In genomic region chr11:117959438-117960149, GRCh38 we compare ENCODE assay signal across 18 cellular contexts. TPM values are rescaled to one million over a fixed set of nuclear protein-coding genes. Genes with fewer than 3 reads are reported as not detected.
DNase-seq lines count a peak whose midpoint lies in the region; ATAC-seq and TF ChIP-seq lines count a peak whose summit lies in the region.
"Had no signal": no experiment of that assay in that cellular context is flagged by ENCODE, and none has a peak within 500 bp of the region (broad histone marks: within the 10 kb centered on the region; RNA-seq: fewer than 3 reads in every experiment).

No MANE protein-coding gene starts in this region.

- CTCF ChIA-PET in activated CD4-positive, alpha-beta memory T cell treated with anti-CD3 and anti-CD28 coated beads for 36 hours (lab: Charles Lee), result interaction anchor here (0.8 to 2.5 kb wide), 5 partner anchors 9 to 115 kb away, joined by 4 to 27 read pairs (median 5); no protein-coding TSS in a partner anchor

- H3K27me3 ChIP-seq in MM.1S (replicated peaks; ENCODE audit: insufficient read depth, low read length) (no peaks in the 10 kb centered on the region), lung (ENCODE audit: control insufficient read depth, insufficient read depth) (no peaks in the 10 kb centered on the region)
- H3K27me3 ChIP-seq: SJSA1 had no signal

- TF ChIP-seq CTCF in MM.1S (IDR thresholded peaks at IDR 0.05; ENCODE audit: low read length) (no peak), lung (IDR thresholded peaks at IDR 0.05; ENCODE audit: control extremely low read depth, extremely low read depth) (no peak)

- peaks cover 45% of the 10 kb centered on the region for H3K9me3 Mint-ChIP-seq in T-helper 1 cell treated with Interleukin-12 subunit alpha and Interleukin-12 subunit beta and Interleukin-4 antibody, amounts not matched to agents 30 μg/mL and 1 μg/mL, for 36 hours
- H3K9me3 Mint-ChIP-seq in activated CD4-positive, alpha-beta memory T cell treated with anti-CD3 and anti-CD28 coated beads for 36 hours, result peaks cover 20% of the 10 kb centered on the region

- H3K36me3 ChIP-seq in MM.1S (replicated peaks; ENCODE audit: insufficient read depth, low read length), result no peaks in the 10 kb centered on the region
- H3K36me3 ChIP-seq in lung (ENCODE audit: control insufficient read depth in 2 of 2, insufficient read depth in 2 of 2, low read length in 2 of 2), result no peaks in the 10 kb centered on the region
- H3K36me3 ChIP-seq: heart right ventricle, SJSA1, tibial artery had no signal

- H3K9ac ChIP-seq in MM.1S (ENCODE audit: low read length), result no peak overlapping the region

- H3F3A ChIP-seq in MM.1S (ENCODE audit: insufficient read depth, low read length), result peaks cover 7% of the 10 kb centered on the region; the same call in 1 of the 2 replicates

- H3K4me1 ChIP-seq in MM.1S (ENCODE audit: low read length) (peaks cover 15% of the 10 kb centered on the region), lung (ENCODE audit: control insufficient read depth in 2 of 2, insufficient read depth in 2 of 2, low read length in 2 of 2) (no peaks in the 10 kb centered on the region)
- H3K4me1 ChIP-seq: SJSA1, tibial artery had no signal

- ATAC-seq in lung (ENCODE audit: insufficient read depth, low FRiP score), result no peak
- ATAC-seq in HG02642 (IDR thresholded peaks at IDR 0.05; ENCODE audit: poor library complexity, unreplicated experiment), result no peak

- H3K79me2 ChIP-seq in MM.1S (ENCODE audit: low read length), result no peaks in the 10 kb centered on the region

- 0 out of 2 replicates have a peak overlapping the region, but pooled peaks have one; percentile 1 for H2AFZ ChIP-seq in MM.1S (ENCODE audit: low read length)

- H3K27ac Mint-ChIP-seq in T-helper 1 cell treated with Interleukin-12 subunit alpha and Interleukin-12 subunit beta and Interleukin-4 antibody, amounts not matched to agents 30 μg/mL and 1 μg/mL, for 36 hours, result peak overlapping the region; percentile 72
- peak overlapping the region; percentile 78 for H3K27ac Mint-ChIP-seq in activated CD4-positive, alpha-beta memory T cell treated with anti-CD3 and anti-CD28 coated beads for 36 hours

- no peaks in the 10 kb centered on the region for H4K20me1 ChIP-seq in MM.1S (ENCODE audit: insufficient read depth, low read length)

- WGBS in lung, 2 donors, result 80 to 87% methylated on average over 1 of the region's 1 CpG

- H3K4me3 Mint-ChIP-seq in T-helper 1 cell treated with Interleukin-12 subunit alpha and Interleukin-12 subunit beta and Interleukin-4 antibody, amounts not matched to agents 30 μg/mL and 1 μg/mL, for 36 hours, result no peak overlapping the region
- H3K4me3 Mint-ChIP-seq in activated CD4-positive, alpha-beta memory T cell treated with anti-CD3 and anti-CD28 coated beads for 36 hours, result no peak overlapping the region

- H3K27me3 Mint-ChIP-seq in T-helper 1 cell treated with Interleukin-12 subunit alpha and Interleukin-12 subunit beta and Interleukin-4 antibody, amounts not matched to agents 30 μg/mL and 1 μg/mL, for 36 hours (ENCODE audit: low read depth), result no peaks in the 10 kb centered on the region
- no peaks in the 10 kb centered on the region for H3K27me3 Mint-ChIP-seq in activated CD4-positive, alpha-beta memory T cell treated with anti-CD3 and anti-CD28 coated beads for 36 hours

- H3K9me3 ChIP-seq in MM.1S (replicated peaks; ENCODE audit: insufficient read depth, low read length), result no peaks in the 10 kb centered on the region
- no peaks in the 10 kb centered on the region for H3K9me3 ChIP-seq in lung (ENCODE audit: control insufficient read depth in 2 of 2, insufficient read depth in 1 of 2, low read length in 1 of 2)
- H3K9me3 ChIP-seq: SJSA1 had no signal

- POLR2A ChIA-PET in activated CD4-positive, alpha-beta memory T cell treated with anti-CD3 and anti-CD28 coated beads for 36 hours (lab: Charles Lee), result interaction anchor here (1.0 to 2.0 kb wide), 4 partner anchors 8 to 43 kb away, joined by 3 to 7 read pairs (median 4); partner anchors contain the start of gene IL10RA

- H3K4me2 ChIP-seq in MM.1S (ENCODE audit: low read depth, low read length), result 0 out of 2 replicates have a peak overlapping the region, but pooled peaks have one; percentile 7

- no peak overlapping the region for H3K4me3 ChIP-seq in MM.1S (ENCODE audit: low read length)
- H3K4me3 ChIP-seq in lung, result no peak overlapping the region
- H3K4me3 ChIP-seq: heart right ventricle, SJSA1, tibial artery had no signal

- H3K4me1 Mint-ChIP-seq in T-helper 1 cell treated with Interleukin-12 subunit alpha and Interleukin-12 subunit beta and Interleukin-4 antibody, amounts not matched to agents 30 μg/mL and 1 μg/mL, for 36 hours (ENCODE audit: low read depth), result peaks cover 34% of the 10 kb centered on the region
- H3K4me1 Mint-ChIP-seq in activated CD4-positive, alpha-beta memory T cell treated with anti-CD3 and anti-CD28 coated beads for 36 hours (ENCODE audit: low read depth), result peaks cover 32% of the 10 kb centered on the region

- intact Hi-C loops in activated CD4-positive, alpha-beta memory T cell treated with anti-CD3 and anti-CD28 coated beads for 36 hours (cut with micrococcal nuclease), result no loop called here

- H3K36me3 Mint-ChIP-seq in T-helper 1 cell treated with Interleukin-12 subunit alpha and Interleukin-12 subunit beta and Interleukin-4 antibody, amounts not matched to agents 30 μg/mL and 1 μg/mL, for 36 hours (ENCODE audit: low read depth), result peaks cover 42% of the 10 kb centered on the region
- peaks cover 22% of the 10 kb centered on the region for H3K36me3 Mint-ChIP-seq in activated CD4-positive, alpha-beta memory T cell treated with anti-CD3 and anti-CD28 coated beads for 36 hours

- H3K9me2 ChIP-seq in MM.1S (replicated peaks; ENCODE audit: insufficient read depth, low read length), result no peaks in the 10 kb centered on the region

- DNase-seq in T-helper 1 cell (no peak), MM.1S (peak; percentile 31), lung (ENCODE audit: low spot score) (peak; percentile 25), NCI-H345 treated with DMSO at 0.1 percent for 48 hours (lab: John Stamatoyannopoulos, UW; ENCODE audit: unreplicated experiment) (no peak), GM19238 (ENCODE audit: insufficient read length, low spot score) (no peak)
- no peak for DNase-seq in activated CD4-positive, alpha-beta memory T cell treated with anti-CD3 and anti-CD28 coated beads for 36 hours
- DNase-seq: heart right ventricle, left cardiac atrium, NCI-H1436, NCI-H69, small intestine, tibial artery had no signal

- H3K27ac ChIP-seq in MM.1S (ENCODE audit: low read length) (no peak overlapping the region), lung (ENCODE audit: low read depth in 1 of 2, low read length in 1 of 2) (peak overlapping the region in 1 of 2 donors; percentile 23)
- H3K27ac ChIP-seq: epithelial cell of prostate, SJSA1, tibial artery had no signal

RNA-seq across cellular contexts. Expression of gene IL10RA, which starts 26.6 kb away (rescaled TPM):
- total RNA-seq in activated CD4-positive, alpha-beta memory T cell treated with anti-CD3 and anti-CD28 coated beads for 36 hours, result 100 to 1,000 TPM; 114 to 117 TPM
- total RNA-seq in lung, result 10 to 100 TPM; 15.4 to 41.1 TPM
- polyA plus RNA-seq in lung, result 10 to 100 TPM in 1 of 2 donors, 1 to 10 TPM in 1; 7.9 to 52.5 TPM
- total RNA-seq: A172, SJSA1 had no signal

RNA-seq across cellular contexts. Expression of gene TMPRSS13, which starts 30.4 kb away (rescaled TPM):
- total RNA-seq in activated CD4-positive, alpha-beta memory T cell treated with anti-CD3 and anti-CD28 coated beads for 36 hours, result 1 to 10 TPM; 2.0 to 2.6 TPM
- 1 to 10 TPM; 9.4 TPM for total RNA-seq in lung
- 1 to 10 TPM; 5.8 to 9.1 TPM for polyA plus RNA-seq in lung
- total RNA-seq: A172, chondrocyte, SJSA1 had no signal

Comparison
In these comparisons a context has a peak if more than half of its experiments do, and no peak if none do; other contexts are left out.
1. DNase-seq: peak in MM.1S (single experiment) and lung (single experiment); none in T-helper 1 cell (0 of 5), activated CD4-positive, alpha-beta memory T cell treated with anti-CD3 and anti-CD28 coated beads for 36 hours (single experiment), NCI-H345 treated with DMSO at 0.1 percent for 48 hours (single experiment) and GM19238 (single experiment).